In genomic region chr9:4504250-4504649, GRCh38 we compare ENCODE assay signal across 27 cellular contexts. TPM values are rescaled to one million over a fixed set of nuclear protein-coding genes. Genes with fewer than 3 reads are reported as not detected.
"Had no signal": no experiment of that assay in that cellular context is flagged by ENCODE, and none has a peak within 500 bp of the region (broad histone marks: within the 10 kb centered on the region; RNA-seq: fewer than 3 reads in every experiment).

No MANE protein-coding gene starts in this region.

- H3K4me1 Mint-ChIP-seq: nephron; stimulated activated memory B cell treated with anti-CD40 and anti-IgM and Interleukin-4, amounts not matched to agents 10 μg/mL and 1 μg/mL and 100 μg/mL, for 72 hours had no signal

- H3K27me3 Mint-ChIP-seq: stimulated activated memory B cell treated with anti-CD40 and anti-IgM and Interleukin-4, amounts not matched to agents 10 μg/mL and 1 μg/mL and 100 μg/mL, for 72 hours; type B pancreatic cell had no signal

- H3K27ac Mint-ChIP-seq: nephron; stimulated activated memory B cell treated with anti-CD40 and anti-IgM and Interleukin-4, amounts not matched to agents 10 μg/mL and 1 μg/mL and 100 μg/mL, for 72 hours; type B pancreatic cell had no signal

- DNase-seq: islet precursor cell; left ventricle myocardium superior; lower lobe of right lung; mammary epithelial cell; mesenchymal stem cell; naive thymus-derived CD8-positive, alpha-beta T cell; nucleus accumbens; pancreas; posterior cingulate gyrus; retina; right cardiac atrium; sigmoid colon; small intestine; stimulated activated CD4-positive, alpha-beta T cell treated with anti-CD3 and anti-CD28 coated beads, Interleukin-1b, Interleukin-23, amount 100 ng/mL, for 48 hours; stimulated activated CD4-positive, alpha-beta T cell treated with anti-CD3 and anti-CD28 coated beads, Interleukin-2, amount 100 ng/mL, for 48 hours; stimulated activated CD4-positive, alpha-beta T cell treated with anti-CD3 and anti-CD28 coated beads, Interleukin-4, amount 100 ng/mL, for 4 hours; stimulated activated CD8-positive, alpha-beta memory T cell treated with anti-CD3 and anti-CD28 coated beads, Interleukin-4, amount 100 ng/mL, for 48 hours; stimulated activated naive CD4-positive, alpha-beta T cell treated with Interleukin-2 at 50 U/mL for 16 hours; stimulated activated naive CD8-positive, alpha-beta T cell treated with anti-CD3 and anti-CD28 coated beads, Interleukin-15, amount 100 ng/mL, for 72 hours; substantia nigra had no signal

- H3K9me3 Mint-ChIP-seq: naive thymus-derived CD8-positive, alpha-beta T cell; nephron; neural crest cell; stimulated activated memory B cell treated with anti-CD40 and anti-IgM and Interleukin-4, amounts not matched to agents 10 μg/mL and 1 μg/mL and 100 μg/mL, for 72 hours; stimulated activated naive CD8-positive, alpha-beta T cell treated with anti-CD3 and anti-CD28 coated beads, Interleukin-15, amount 100 ng/mL, for 72 hours; type B pancreatic cell had no signal

- H3K4me3 Mint-ChIP-seq: naive thymus-derived CD8-positive, alpha-beta T cell; nephron; neural crest cell; stimulated activated memory B cell treated with anti-CD40 and anti-IgM and Interleukin-4, amounts not matched to agents 10 μg/mL and 1 μg/mL and 100 μg/mL, for 72 hours; stimulated activated naive CD8-positive, alpha-beta T cell treated with anti-CD3 and anti-CD28 coated beads, Interleukin-15, amount 100 ng/mL, for 72 hours; type B pancreatic cell had no signal

- H3K36me3 Mint-ChIP-seq: naive thymus-derived CD8-positive, alpha-beta T cell; stimulated activated memory B cell treated with anti-CD40 and anti-IgM and Interleukin-4, amounts not matched to agents 10 μg/mL and 1 μg/mL and 100 μg/mL, for 72 hours; type B pancreatic cell had no signal

- H3K27ac ChIP-seq: lower lobe of right lung, pancreas, prostate gland, sigmoid colon, tibial nerve, vagina had no signal

- ATAC-seq: left ventricle myocardium superior; naive thymus-derived CD8-positive, alpha-beta T cell; pancreas; right cardiac atrium; stimulated activated memory B cell treated with anti-CD40 and anti-IgM and Interleukin-4, amounts not matched to agents 10 μg/mL and 1 μg/mL and 100 μg/mL, for 72 hours; stimulated activated naive CD8-positive, alpha-beta T cell treated with anti-CD3 and anti-CD28 coated beads, Interleukin-15, amount 100 ng/mL, for 72 hours had no signal

RNA-seq across cellular contexts. Expression of gene SLC1A1, which starts 14.0 kb away (rescaled TPM):
- total RNA-seq: naive thymus-derived CD8-positive, alpha-beta T cell had no signal
